Comparison of ENCODE assay signal across 8 cellular contexts in genomic region chr1:50968884-50969610, GRCh38. TPM values are rescaled to one million over a fixed set of nuclear protein-coding genes. Genes with fewer than 3 reads are reported as not detected.
DNase-seq lines count a peak whose midpoint lies in the region; ATAC-seq, FAIRE-seq and TF ChIP-seq lines count a peak whose summit lies in the region.

No MANE protein-coding gene starts in this region.

- no peak for TF ChIP-seq CTCF in AG09309 (IDR thresholded peaks at IDR 0.05; ENCODE audit: control insufficient read depth, insufficient read depth, low read depth, low read length, missing control alignments)
- TF ChIP-seq CTCF in RWPE2 (IDR thresholded peaks at IDR 0.05; ENCODE audit: poor library complexity, severe bottlenecking), result no peak
- no peak for TF ChIP-seq CTCF in adrenal gland (IDR thresholded peaks at IDR 0.05)
- no peak for TF ChIP-seq CTCF in psoas muscle (IDR thresholded peaks at IDR 0.05)
- no peak for TF ChIP-seq CTCF in D721Med (IDR thresholded peaks at IDR 0.05; ENCODE audit: insufficient read depth, missing control alignments)

- H3K27ac ChIP-seq in RWPE2 (ENCODE audit: poor library complexity, severe bottlenecking) (peak overlapping the region; percentile 74), adrenal gland (peak overlapping the region; percentile 96 to 100 (median 98)), right cardiac atrium (ENCODE audit: low read length) (peak overlapping the region; percentile 89), psoas muscle (peak overlapping the region; percentile 99)

- no peaks in the 10 kb centered on the region for H3K9me3 ChIP-seq in RWPE2 (ENCODE audit: severe bottlenecking)
- peaks cover 0 to 6% (median 0%) of the 10 kb centered on the region in 3 donors for H3K9me3 ChIP-seq in adrenal gland (replicated peaks in 1 of 3)
- no peaks in the 10 kb centered on the region for H3K9me3 ChIP-seq in right cardiac atrium (ENCODE audit: control insufficient read depth, low read length)
- no peaks in the 10 kb centered on the region for H3K9me3 ChIP-seq in psoas muscle

- H3K4me3 ChIP-seq in AG09309 (ENCODE audit: control insufficient read depth, low read depth, low read length) (peak overlapping the region; percentile 82), RWPE2 (ENCODE audit: severe bottlenecking) (peak overlapping the region; percentile 54), adrenal gland (peak overlapping the region; percentile 71 to 97 (median 94)), right cardiac atrium (ENCODE audit: low read length) (peak overlapping the region; percentile 95), psoas muscle (peak overlapping the region; percentile 89)

- peaks cover 5% of the 10 kb centered on the region for H3K4me1 ChIP-seq in RWPE2 (ENCODE audit: insufficient read depth, poor library complexity, severe bottlenecking)
- H3K4me1 ChIP-seq in adrenal gland (replicated peaks in 1 of 2), result peaks cover 0 to 29% of the 10 kb centered on the region in 2 donors
- H3K4me1 ChIP-seq in right cardiac atrium (ENCODE audit: control insufficient read depth, insufficient read depth, low read length), result no peaks in the 10 kb centered on the region
- peaks cover 22% of the 10 kb centered on the region for H3K4me1 ChIP-seq in psoas muscle

- DNase-seq in AG09309 (ENCODE audit: low read depth) (no peak), RWPE2 (ENCODE audit: low spot score) (no peak), adrenal gland (peak; percentile 48 to 68 (median 60)), right cardiac atrium (peak; percentile 49 to 80 (median 79)), psoas muscle (peak; percentile 50 to 74), D721Med (ENCODE audit: insufficient read length, low spot score) (no peak)

- WGBS in adrenal gland, 4 donors, result 0 to 1% (median 0%) methylated on average over 10 to 64 of the region's 64 CpGs
- under 1% methylated on average over 64 of the region's 64 CpGs for WGBS in right cardiac atrium
- WGBS in psoas muscle, 3 donors, result 0 to 1% (median 0%) methylated on average over 49 to 64 of the region's 64 CpGs

- TF ChIP-seq POLR2A in adrenal gland (IDR thresholded peaks at IDR 0.05), result no peak

- ATAC-seq in GM18868 (IDR thresholded peaks at IDR 0.05; ENCODE audit: unreplicated experiment) (peak; percentile 18), HG03095 (IDR thresholded peaks at IDR 0.05; ENCODE audit: unreplicated experiment) (peak; percentile 17), RWPE2 (ENCODE audit: low read depth) (peak; percentile 21), right cardiac atrium (peak; percentile 29 to 45), psoas muscle (peak; percentile 33 to 61 (median 54))

- H3K36me3 ChIP-seq in RWPE2 (ENCODE audit: low read depth), result no peaks in the 10 kb centered on the region
- H3K36me3 ChIP-seq in adrenal gland (replicated peaks in 1 of 2), result no peaks in the 10 kb centered on the region
- no peaks in the 10 kb centered on the region for H3K36me3 ChIP-seq in psoas muscle (ENCODE audit: insufficient read depth in 1 of 2, low read depth in 1 of 2)

- no peaks in the 10 kb centered on the region for H3K27me3 ChIP-seq in RWPE2 (ENCODE audit: insufficient read depth, poor library complexity, severe bottlenecking)
- no peaks in the 10 kb centered on the region for H3K27me3 ChIP-seq in adrenal gland
- H3K27me3 ChIP-seq in right cardiac atrium (ENCODE audit: control insufficient read depth, insufficient read depth), result no peaks in the 10 kb centered on the region
- H3K27me3 ChIP-seq in psoas muscle (ENCODE audit: insufficient read depth in 3 of 3, low read length in 2 of 3), result no peaks in the 10 kb centered on the region

- FAIRE-seq in D721Med (lab: Jason Lieb, UNC), result no peak

- intact Hi-C loops in adrenal gland (cut with DNase I), result loop anchor here in 1 of 2 donors (10.0 kb wide), 1 partner anchor 194 kb away; no protein-coding TSS in a partner anchor
- intact Hi-C loops in right cardiac atrium (cut with DNase I), result no loop called here
- intact Hi-C loops in psoas muscle (cut with DNase I), result loop anchor here in 1 of 2 donors (10.0 kb wide), 1 partner anchor 194 kb away; no protein-coding TSS in a partner anchor

RNA-seq across cellular contexts. Expression of gene CDKN2C, which starts 1.0 kb away (rescaled TPM):
- total RNA-seq in adrenal gland (10 to 100 TPM; 11.0 to 46.0 (median 25.3) TPM), right cardiac atrium (10 to 100 TPM in 3 of 4 donors, 1 to 10 TPM in 1; 9.5 to 24.9 (median 21.7) TPM), psoas muscle (1 to 10 TPM; 3.5 to 7.4 (median 6.5) TPM)
- polyA plus RNA-seq in adrenal gland (10 to 100 TPM; 15.7 to 27.4 (median 18.5) TPM), right cardiac atrium (25.5 TPM), psoas muscle (10 to 100 TPM in 1 of 3 donors, 1 to 10 TPM in 2; 4.6 to 12.7 (median 7.8) TPM)

RNA-seq across cellular contexts. Expression of gene FAF1, which starts 9.0 kb away (rescaled TPM):
- 10 to 100 TPM; 25.2 to 88.4 (median 49.8) TPM for total RNA-seq in adrenal gland
- 10 to 100 TPM; 23.4 to 79.9 (median 24.7) TPM for polyA plus RNA-seq in adrenal gland
- 10 to 100 TPM; 73.1 to 90.0 (median 82.3) TPM for total RNA-seq in right cardiac atrium
- polyA plus RNA-seq in right cardiac atrium, result 52.3 TPM
- 100 to 1,000 TPM in 3 of 4 donors, 10 to 100 TPM in 1; 84.0 to 120 (median 109) TPM for total RNA-seq in psoas muscle
- 100 to 1,000 TPM in 1 of 3 donors, 10 to 100 TPM in 2; 67.8 to 128 (median 71.8) TPM for polyA plus RNA-seq in psoas muscle

Comparison
In these comparisons a context has a peak if more than half of its experiments do, and no peak if none do; other contexts are left out.
1. DNase-seq: peak in adrenal gland (7 of 7), right cardiac atrium (3 of 3) and psoas muscle (2 of 2); none in AG09309 (single experiment), RWPE2 (single experiment) and D721Med (single experiment).
2. Peak in every context shown above with its lines, with median percentiles within 50 percentile points of each other: H3K4me3 ChIP-seq, ATAC-seq and H3K27ac ChIP-seq.